ENCODE assay signal across 8 cellular contexts in the genomic region with DNA sequence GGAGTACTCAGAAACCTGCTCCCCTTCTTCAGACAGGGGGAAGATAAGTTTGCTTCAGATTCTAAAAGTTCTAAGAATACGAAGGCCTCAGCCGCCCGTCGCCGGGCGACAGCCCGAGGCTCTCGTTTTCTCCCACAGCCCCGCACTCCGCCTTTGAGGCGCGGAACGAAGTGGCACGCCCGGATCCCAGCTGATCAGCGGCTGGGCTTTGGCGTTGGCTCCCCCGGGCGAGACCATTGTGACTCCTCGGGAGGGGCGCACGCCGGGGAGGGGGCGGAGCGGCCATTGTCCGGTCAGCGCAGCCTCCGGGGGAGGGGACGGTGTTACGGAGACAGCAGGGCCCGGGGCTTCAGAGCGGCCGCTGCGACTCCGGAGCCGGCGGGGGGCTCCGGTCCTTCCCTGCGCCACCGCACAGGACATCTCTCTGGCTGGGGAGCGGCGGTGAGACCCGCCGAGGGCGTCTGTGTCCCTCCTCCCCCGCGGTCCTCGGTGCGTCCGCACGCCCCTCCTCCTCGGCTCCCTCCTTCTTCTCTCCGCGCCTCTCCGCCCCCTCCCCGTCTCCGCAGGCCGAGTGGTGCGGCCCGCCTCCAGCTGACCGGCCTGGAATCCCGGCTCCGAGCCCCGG. TPM values are rescaled to one million over a fixed set of nuclear protein-coding genes. Genes with fewer than 3 reads are reported as not detected.
DNase-seq lines count a peak whose midpoint lies in the region; ATAC-seq and TF ChIP-seq lines count a peak whose summit lies in the region.

A gene with protein sequence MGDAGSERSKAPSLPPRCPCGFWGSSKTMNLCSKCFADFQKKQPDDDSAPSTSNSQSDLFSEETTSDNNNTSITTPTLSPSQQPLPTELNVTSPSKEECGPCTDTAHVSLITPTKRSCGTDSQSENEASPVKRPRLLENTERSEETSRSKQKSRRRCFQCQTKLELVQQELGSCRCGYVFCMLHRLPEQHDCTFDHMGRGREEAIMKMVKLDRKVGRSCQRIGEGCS (plus strand): TSS at position 551 of the 625 bp plus-strand sequence. CDS start 219 bp downstream, outside the sequence.

- peaks cover 44% of the 10 kb centered on the region for H3K79me2 ChIP-seq in mammary epithelial cell (ENCODE audit: insufficient read depth, low read length)

- H3K4me2 ChIP-seq in mammary epithelial cell (ENCODE audit: insufficient read depth, low read depth, low read length) = peak within 1 kb of the TSS; percentile 91

- CTCF ChIA-PET in AG04449 (lab: Yijun Ruan, JAX) = interaction anchor here (1.1 to 1.9 kb wide), 2 partner anchors 10 to 63 kb away, joined by 3 to 4 read pairs; no protein-coding TSS in a partner anchor
- CTCF ChIA-PET in mammary epithelial cell (lab: Charles Lee; ENCODE audit: low non-redundant PET) = no interaction called here

- POLR2A ChIA-PET in AG04449 (lab: Yijun Ruan, JAX) = interaction anchor here (0.7 to 1.7 kb wide), 7 partner anchors 8 to 675 kb away, joined by 3 to 7 read pairs (median 3); no protein-coding TSS in a partner anchor

- peak within 1 kb of the TSS; percentile 76 for H3K4me3 ChIP-seq in AG04449 (ENCODE audit: low read depth, low read length)
- peak within 1 kb of the TSS; percentile 78 for H3K4me3 ChIP-seq in WI38 (ENCODE audit: low read depth, low read length)
- peak within 1 kb of the TSS; percentile 78 to 91 (median 87) for H3K4me3 ChIP-seq in mammary epithelial cell (replicated peaks in 1 of 3; ENCODE audit: insufficient read depth in 1 of 3, low read depth in 2 of 3, low read length in 3 of 3)
- peak within 1 kb of the TSS; percentile 99 for H3K4me3 ChIP-seq in iPS-20b (ENCODE audit: low read length)
- H3K4me3 ChIP-seq in skin epidermis = peak within 1 kb of the TSS; percentile 75 to 98 (median 91)

- H3K4me1 ChIP-seq in mammary epithelial cell (ENCODE audit: insufficient read depth, low read length) = peaks cover 38% of the 10 kb centered on the region
- H3K4me1 ChIP-seq in iPS-20b (ENCODE audit: insufficient read depth, low read length) = peaks cover 33% of the 10 kb centered on the region

- peak within 1 kb of the TSS; percentile 90 for H3K9ac ChIP-seq in mammary epithelial cell (ENCODE audit: insufficient read depth, low read length)
- H3K9ac ChIP-seq in iPS-20b (ENCODE audit: low read depth, low read length) = peak within 1 kb of the TSS; percentile 96

- DNase-seq in AG04449 (ENCODE audit: low read depth, low spot score) (peak; percentile 85), NCI-H2227 (lab: John Stamatoyannopoulos, UW; ENCODE audit: unreplicated experiment) (peak; percentile 98), mammary epithelial cell (peak; percentile 97)

- H3K36me3 ChIP-seq in mammary epithelial cell (ENCODE audit: insufficient read depth, low read length) (no peaks in the 10 kb centered on the region), iPS-20b (ENCODE audit: insufficient read depth, low read depth, low read length) (no peaks in the 10 kb centered on the region)

- TF ChIP-seq CTCF in AG04449 (IDR thresholded peaks at IDR 0.05; ENCODE audit: insufficient read depth, low read length, missing control alignments) (no peak), WI38 (IDR thresholded peaks at IDR 0.05; ENCODE audit: low read depth, low read length) (no peak), mammary epithelial cell (conservative IDR thresholded peaks at IDR 0.05 in 1 of 2, IDR thresholded peaks at IDR 0.05 in 1 of 2; ENCODE audit: extremely low read depth in 1 of 2, insufficient read depth in 1 of 2, low read depth in 1 of 2, low read length in 2 of 2) (no peak)

- dilution Hi-C loops in mammary epithelial cell (cut with HindIII; ENCODE audit: low sequenced_read_pairs) = no loop called here

- H3K9me3 ChIP-seq in mammary epithelial cell (replicated peaks; ENCODE audit: insufficient read depth, low read length) (no peaks in the 10 kb centered on the region), iPS-20b (ENCODE audit: insufficient read depth, low read depth, low read length) (no peaks in the 10 kb centered on the region)

- peak within 1 kb of the TSS; percentile 97 for H3K27ac ChIP-seq in mammary epithelial cell (ENCODE audit: insufficient read depth, low read depth, low read length)
- peak within 1 kb of the TSS; percentile 86 for H3K27ac ChIP-seq in iPS-20b (ENCODE audit: low read length)
- peak within 1 kb of the TSS; percentile 89 to 100 (median 99) for H3K27ac ChIP-seq in skin epidermis

- 20% methylated on average over 1 of the region's 64 CpGs for WGBS in mammary epithelial cell (ENCODE audit: low coverage, missing lambda C conversion rate)

- intact Hi-C loops in mammary epithelial cell (cut with micrococcal nuclease) = loop anchor here (1.0 kb wide), 1 partner anchor 28 kb away; no protein-coding TSS in a partner anchor

- no peaks in the 10 kb centered on the region for H4K20me1 ChIP-seq in mammary epithelial cell (ENCODE audit: insufficient read depth, low read length)

- ATAC-seq in GM18907 (IDR thresholded peaks at IDR 0.05; ENCODE audit: unreplicated experiment) (peak; percentile 85), HG03159 (IDR thresholded peaks at IDR 0.05; ENCODE audit: unreplicated experiment) (peak; percentile 76)

- in situ Hi-C loops in mammary epithelial cell (cut with MboI; ENCODE audit: low sequenced_read_pairs in 2 of 2) = no loop called here

- no peaks in the 10 kb centered on the region for H3K27me3 ChIP-seq in mammary epithelial cell (ENCODE audit: insufficient read depth, low read length)
- no peaks in the 10 kb centered on the region for H3K27me3 ChIP-seq in iPS-20b (ENCODE audit: insufficient read depth, low read length)

- H2AFZ ChIP-seq in mammary epithelial cell (ENCODE audit: low read depth, low read length) = peak within 1 kb of the TSS; percentile 97

- no TSS peak for BruUV-seq in mammary epithelial cell (replicated peaks; lab: Mats Ljungman, UMichigan)

RNA-seq across cellular contexts. Expression of the gene that starts here (rescaled TPM):
- total RNA-seq in mammary epithelial cell = 10 to 100 TPM; 34.8 to 79.5 TPM
- polyA plus RNA-seq in mammary epithelial cell = 9.4 TPM
- 36.1 TPM for polyA minus RNA-seq in mammary epithelial cell

Comparison
In these comparisons a context has a peak if more than half of its experiments do, and no peak if none do; other contexts are left out.
1. Peak in every context shown above with its lines: DNase-seq, ATAC-seq, H3K4me3 ChIP-seq and H3K27ac ChIP-seq.